In the genomic region with DNA sequence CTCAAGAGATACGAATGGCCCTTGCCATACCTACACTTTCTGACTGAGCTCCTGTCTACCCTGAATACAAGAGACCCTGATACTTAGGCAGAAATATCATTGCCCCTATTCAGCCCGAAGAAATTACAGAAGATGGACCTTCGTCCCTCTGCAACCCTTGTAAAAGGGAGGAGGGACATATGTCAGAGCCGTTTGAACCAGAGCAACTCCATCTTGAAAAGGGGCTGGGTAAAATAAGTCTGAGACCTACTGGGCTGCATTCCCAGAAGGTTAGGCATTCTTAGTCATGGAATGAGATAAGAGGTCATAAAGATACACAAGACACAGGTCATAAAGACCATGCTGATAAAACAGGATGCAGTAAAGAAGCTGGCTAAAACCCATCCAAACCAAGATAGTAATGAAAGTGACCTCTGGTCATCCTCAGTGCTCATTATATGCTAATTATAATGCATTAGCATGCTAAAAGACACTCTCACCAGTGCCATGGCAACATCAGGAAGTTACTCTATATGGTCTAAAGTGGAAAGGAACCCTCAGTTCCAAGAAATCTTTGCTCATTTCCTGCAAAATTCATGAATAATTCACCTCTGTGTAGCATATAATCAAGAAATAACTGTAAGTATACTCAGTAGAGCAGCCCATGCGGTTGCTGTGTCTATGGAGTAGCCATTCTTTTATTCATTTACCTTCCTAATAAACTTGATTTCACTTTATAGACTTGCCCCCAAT, we compare ENCODE assay signal across 22 cellular contexts. TPM values are rescaled to one million over a fixed set of nuclear protein-coding genes. Genes with fewer than 3 reads are reported as not detected.
DNase-seq lines count a peak whose midpoint lies in the region; ATAC-seq, FAIRE-seq and TF ChIP-seq lines count a peak whose summit lies in the region.
"Had no signal": no experiment of that assay in that cellular context is flagged by ENCODE, and none has a peak within 500 bp of the region (broad histone marks: within the 10 kb centered on the region; RNA-seq: fewer than 3 reads in every experiment).

No MANE protein-coding gene starts in this region.

- no peak overlapping the region for H3K9ac ChIP-seq in colonic mucosa (ENCODE audit: low read depth in 2 of 2, low read length in 2 of 2)
- H3K9ac ChIP-seq: KMS-11 had no signal

- H3K9me3 ChIP-seq in colonic mucosa (no peaks in the 10 kb centered on the region), mucosa of descending colon (no peaks in the 10 kb centered on the region)

- no peak for DNase-seq in activated CD4-positive, CD25-positive, alpha-beta regulatory T cell (lab: John Stamatoyannopoulos, UW)
- DNase-seq in M059J (ENCODE audit: low read depth) (peak; percentile 23), colonic mucosa (peak; percentile 47), mucosa of descending colon (peak in 1 of 3 donors; percentile 56), HTR-8/SVneo (ENCODE audit: insufficient read length, low spot score) (no peak)
- DNase-seq in natural killer cell treated with Interleukin-12 subunit alpha and Interleukin-12 subunit beta and Interleukin-15 and Interleukin-18, amount 100 ng/mL, for 72 hours (ENCODE audit: low spot score) = no peak
- DNase-seq: GF-D8, GOT3, NCI-H1436, NCI-H1930, NCI-H345, NCI-H526, PC-9, SIG-M5 had no signal

- H3K9me3 Mint-ChIP-seq in natural killer cell treated with Interleukin-12 subunit alpha and Interleukin-12 subunit beta and Interleukin-15 and Interleukin-18, amount 100 ng/mL, for 72 hours = no peaks in the 10 kb centered on the region

- no peaks in the 10 kb centered on the region for H3K36me3 ChIP-seq in colonic mucosa
- H3K36me3 ChIP-seq in mucosa of descending colon (ENCODE audit: low read depth) = no peaks in the 10 kb centered on the region

- no peak for FAIRE-seq in HTR-8/SVneo (lab: Jason Lieb, UNC)

- peak; percentile 41 to 59 for ATAC-seq in activated CD4-positive, CD25-positive, alpha-beta regulatory T cell treated with anti-CD3 and anti-CD28 coated beads, Interleukin-2, amount 50 U/mL, for 24 hours
- ATAC-seq in mucosa of descending colon (peak; percentile 95), GM19452 (IDR thresholded peaks at IDR 0.05; ENCODE audit: unreplicated experiment) (no peak)
- no peak for ATAC-seq in natural killer cell treated with Interleukin-12 subunit alpha and Interleukin-12 subunit beta and Interleukin-15 and Interleukin-18, amount 100 ng/mL, for 72 hours
- ATAC-seq: HCT116 had no signal

- intact Hi-C loops in colonic mucosa (cut with DNase I) (no loop called here), mucosa of descending colon (cut with DNase I, micrococcal nuclease) (no loop called here)

- H3K27ac Mint-ChIP-seq in natural killer cell treated with Interleukin-12 subunit alpha and Interleukin-12 subunit beta and Interleukin-15 and Interleukin-18, amount 100 ng/mL, for 72 hours = no peak overlapping the region
- H3K27ac Mint-ChIP-seq: B cell; CD4-positive, CD25-positive, alpha-beta regulatory T cell had no signal

- no peak overlapping the region for H3K4me3 Mint-ChIP-seq in natural killer cell treated with Interleukin-12 subunit alpha and Interleukin-12 subunit beta and Interleukin-15 and Interleukin-18, amount 100 ng/mL, for 72 hours
- H3K4me3 Mint-ChIP-seq: B cell; CD4-positive, CD25-positive, alpha-beta regulatory T cell had no signal

- no peaks in the 10 kb centered on the region for H3K27me3 ChIP-seq in colonic mucosa

- H3K4me1 ChIP-seq in colonic mucosa (peaks cover 5% of the 10 kb centered on the region), mucosa of descending colon (ENCODE audit: low read depth) (peaks cover 6% of the 10 kb centered on the region)

- no peak for TF ChIP-seq CTCF in colonic mucosa (IDR thresholded peaks at IDR 0.05)
- TF ChIP-seq CTCF in mucosa of descending colon (IDR thresholded peaks at IDR 0.05) = no peak

- no peaks in the 10 kb centered on the region for H3K36me3 Mint-ChIP-seq in natural killer cell treated with Interleukin-12 subunit alpha and Interleukin-12 subunit beta and Interleukin-15 and Interleukin-18, amount 100 ng/mL, for 72 hours
- H3K36me3 Mint-ChIP-seq: CD4-positive, CD25-positive, alpha-beta regulatory T cell had no signal

- peaks cover 0 to 7% of the 10 kb centered on the region in 2 donors for H3K27me3 Mint-ChIP-seq in natural killer cell treated with Interleukin-12 subunit alpha and Interleukin-12 subunit beta and Interleukin-15 and Interleukin-18, amount 100 ng/mL, for 72 hours
- H3K27me3 Mint-ChIP-seq: B cell had no signal

- H3K27ac ChIP-seq in colonic mucosa = no peak overlapping the region
- H3K27ac ChIP-seq: 22Rv1, KMS-11, PC-9, RWPE1 had no signal

- no peak overlapping the region for H3K4me3 ChIP-seq in colonic mucosa
- no peak overlapping the region for H3K4me3 ChIP-seq in mucosa of descending colon
- H3K4me3 ChIP-seq: PC-9 had no signal

- H3K4me1 Mint-ChIP-seq in natural killer cell treated with Interleukin-12 subunit alpha and Interleukin-12 subunit beta and Interleukin-15 and Interleukin-18, amount 100 ng/mL, for 72 hours (ENCODE audit: low read depth in 2 of 2) = no peaks in the 10 kb centered on the region

RNA-seq across cellular contexts. Expression of a gene that starts 49.7 kb away (rescaled TPM):
- total RNA-seq in M059J (2014; rRNA removed; shearing (Covaris generic)) = 3.1 and 14.5 TPM in 2 replicates
- total RNA-seq in colonic mucosa (10 to 100 TPM; 70.3 to 78.4 TPM), mucosa of descending colon (100 to 1,000 TPM in 1 of 3 donors, 10 to 100 TPM in 2; 57.6 to 122 (median 72.1) TPM)
- total RNA-seq in natural killer cell treated with Interleukin-12 subunit alpha and Interleukin-12 subunit beta and Interleukin-15 and Interleukin-18, amount 100 ng/mL, for 72 hours = 10 to 100 TPM in 1 of 2 donors, 1 to 10 TPM in 1; 8.8 to 18.4 TPM

Comparison
In these comparisons a context has a peak if more than half of its experiments do, and no peak if none do; other contexts are left out.
1. ATAC-seq: peak in activated CD4-positive, CD25-positive, alpha-beta regulatory T cell treated with anti-CD3 and anti-CD28 coated beads, Interleukin-2, amount 50 U/mL, for 24 hours (2 of 2) and mucosa of descending colon (single experiment); none in GM19452 (single experiment) and natural killer cell treated with Interleukin-12 subunit alpha and Interleukin-12 subunit beta and Interleukin-15 and Interleukin-18, amount 100 ng/mL, for 72 hours (0 of 2).
2. DNase-seq: peak in M059J (single experiment) and colonic mucosa (single experiment); none in activated CD4-positive, CD25-positive, alpha-beta regulatory T cell (0 of 4), HTR-8/SVneo (single experiment) and natural killer cell treated with Interleukin-12 subunit alpha and Interleukin-12 subunit beta and Interleukin-15 and Interleukin-18, amount 100 ng/mL, for 72 hours (single experiment).